In genomic region chr14:63862163-63862562, GRCh38 we compare ENCODE assay signal across 17 cellular contexts.
"Had no signal": no experiment of that assay in that cellular context is flagged by ENCODE, and none has a peak within 500 bp of the region (broad histone marks: within the 10 kb centered on the region; RNA-seq: fewer than 3 reads in every experiment).

No MANE protein-coding gene starts in this region.

- H3K4me3 ChIP-seq: coronary artery, gastrocnemius medialis, pancreas, thoracic aorta had no signal

- H3K27me3 Mint-ChIP-seq: stimulated activated naive CD8-positive, alpha-beta T cell treated with anti-CD3 and anti-CD28 coated beads, Interleukin-15, amount 100 ng/mL, for 72 hours had no signal

- H3K4me3 Mint-ChIP-seq: stimulated activated naive CD8-positive, alpha-beta T cell treated with anti-CD3 and anti-CD28 coated beads, Interleukin-15, amount 100 ng/mL, for 72 hours had no signal

- H3K27ac ChIP-seq: coronary artery, epithelial cell of prostate, pancreas, thoracic aorta, WERI-Rb-1 had no signal

- ATAC-seq: gastrocnemius medialis; left ventricle myocardium superior; pancreas; stimulated activated naive CD8-positive, alpha-beta T cell treated with anti-CD3 and anti-CD28 coated beads, Interleukin-15, amount 100 ng/mL, for 72 hours had no signal

- H3K9me3 Mint-ChIP-seq: stimulated activated naive CD8-positive, alpha-beta T cell treated with anti-CD3 and anti-CD28 coated beads, Interleukin-15, amount 100 ng/mL, for 72 hours had no signal

- H3K9me3 ChIP-seq: gastrocnemius medialis, pancreas, thoracic aorta had no signal

- FAIRE-seq: pancreas, urothelium cell line had no signal

- H3K27me3 ChIP-seq: gastrocnemius medialis, pancreas had no signal

- H3K36me3 ChIP-seq: gastrocnemius medialis, pancreas, thoracic aorta, WERI-Rb-1 had no signal

- DNase-seq: activated gamma-delta T cell; activated T-cell treated with anti-CD3 and anti-CD28 coated beads, Interleukin-2, amount 50 U/mL, for 1 hour; aorta; effector CD8-positive, alpha-beta T cell; gastrocnemius medialis; left ventricle myocardium superior; mesenchymal stem cell; pancreas; stimulated activated CD4-positive, alpha-beta T cell treated with anti-CD3 and anti-CD28 coated beads, Interleukin-4, amount 100 ng/mL, for 1 hour; stimulated activated naive CD8-positive, alpha-beta T cell treated with anti-CD3 and anti-CD28 coated beads, Interleukin-15, amount 100 ng/mL, for 72 hours; SW 1271; T1000; WERI-Rb-1 had no signal
